22 cellular contexts compared by ENCODE assay signal in genomic region chr9:133967024-133967741, GRCh38. TPM values are rescaled to one million over a fixed set of nuclear protein-coding genes. Genes with fewer than 3 reads are reported as not detected.
A peak's percentile ranks its signal among the peaks of the same experiment; 100 is the strongest.
DNase-seq lines count a peak whose midpoint lies in the region; ATAC-seq and TF ChIP-seq lines count a peak whose summit lies in the region.
"Had no signal": no experiment of that assay in that cellular context is flagged by ENCODE, and none has a peak within 500 bp of the region (broad histone marks: within the 10 kb centered on the region; RNA-seq: fewer than 3 reads in every experiment).

No MANE protein-coding gene starts in this region.

- H3K27me3 ChIP-seq in PC-9 (ENCODE audit: insufficient read depth, low read depth) (no peaks in the 10 kb centered on the region), brain microvascular endothelial cell (replicated peaks) (no peaks in the 10 kb centered on the region)
- H3K27me3 ChIP-seq: cardiac muscle cell, dorsolateral prefrontal cortex, neutrophil, right atrium auricular region had no signal

- CTCF ChIA-PET in PC-9 (lab: Charles Lee): interaction anchor here (0.6 to 0.7 kb wide), 3 partner anchors 42 to 181 kb away, joined by 3 to 6 read pairs (median 5); no protein-coding TSS in a partner anchor

- H3K9me3 ChIP-seq in PC-9 (ENCODE audit: insufficient read depth, low read depth): peaks cover 6% of the 10 kb centered on the region; the same call in 1 of the 2 replicates
- H3K9me3 ChIP-seq: neutrophil had no signal

- H3K4me2 ChIP-seq in PC-9: peak overlapping the region; percentile 20

- H3K27ac ChIP-seq in PC-9: no peak overlapping the region
- H3K27ac ChIP-seq in brain microvascular endothelial cell: no peak overlapping the region
- H3K27ac ChIP-seq: cardiac muscle cell, dorsolateral prefrontal cortex, left ventricle myocardium inferior, neutrophil, right atrium auricular region had no signal

- peaks cover 18% of the 10 kb centered on the region for H3K4me1 ChIP-seq in PC-9 (replicated peaks; ENCODE audit: insufficient read depth)
- H3K4me1 ChIP-seq: right atrium auricular region had no signal

- H3K9me2 ChIP-seq in PC-9 (ENCODE audit: insufficient read depth): no peaks in the 10 kb centered on the region

- no peak overlapping the region for H3K4me3 Mint-ChIP-seq in memory B cell

- peaks cover 11% of the 10 kb centered on the region; the same call in 1 of the 2 replicates for H3F3A ChIP-seq in PC-9 (ENCODE audit: insufficient read depth, low read depth)

- H3K9me3 Mint-ChIP-seq in memory B cell: peaks cover 2% of the 10 kb centered on the region

- DNase-seq in EL (peak; percentile 84), PC-9 (peak; percentile 45 to 79), brain microvascular endothelial cell (peak; percentile 33), memory B cell (ENCODE audit: low spot score in 2 of 2) (no peak), NCI-H2081 (lab: John Stamatoyannopoulos, UW) (no peak)
- DNase-seq: activated CD8-positive, alpha-beta memory T cell treated with anti-CD3 and anti-CD28 coated beads for 24 hours; activated T-cell treated with anti-CD3 and anti-CD28 coated beads, Interleukin-2, amount 50 U/mL, for 48 hours; C1 segment of cervical spinal cord; dorsolateral prefrontal cortex; Kasumi-1; left ventricle myocardium inferior; NCI-H1417 treated with DMSO at 0.1 percent for 48 hours; NCI-H526 treated with DMSO at 0.1 percent for 48 hours; SIG-M5 had no signal

- no TSS peak for BruUV-seq in PC-9 (replicated peaks; lab: Mats Ljungman, UMichigan)

- H3K27me3 Mint-ChIP-seq in memory B cell: no peaks in the 10 kb centered on the region

- peaks cover 6% of the 10 kb centered on the region for H3K36me3 Mint-ChIP-seq in memory B cell

- intact Hi-C loops in PC-9 (cut with micrococcal nuclease; ENCODE audit: unreplicated experiment): loop anchor here (2.0 kb wide), 1 partner anchor 92 kb away; no protein-coding TSS in a partner anchor

- peaks cover 63% of the 10 kb centered on the region for H3K79me2 ChIP-seq in PC-9 (ENCODE audit: low read depth)

- no peak overlapping the region for H2AFZ ChIP-seq in PC-9

- H3K36me3 ChIP-seq in PC-9 (ENCODE audit: low read depth) (no peaks in the 10 kb centered on the region), brain microvascular endothelial cell (replicated peaks) (no peaks in the 10 kb centered on the region)
- H3K36me3 ChIP-seq: cardiac muscle cell, left ventricle myocardium inferior, neutrophil, right atrium auricular region had no signal

- TF ChIP-seq CTCF in PC-9 (conservative IDR thresholded peaks at IDR 0.05) (no peak), brain microvascular endothelial cell (IDR thresholded peaks at IDR 0.05; ENCODE audit: low read depth, low read length, missing control alignments) (no peak)

- peaks cover 93% of the 10 kb centered on the region for H4K20me1 ChIP-seq in PC-9 (ENCODE audit: insufficient read depth)

- H3K27ac Mint-ChIP-seq in memory B cell: peak overlapping the region; percentile 53
- H3K27ac Mint-ChIP-seq: activated naive CD4-positive, alpha-beta T cell treated with anti-CD3 and anti-CD28 coated beads, Interleukin-2, amount 50 U/mL, for 72 hours had no signal

- no peak overlapping the region for H3K4me3 ChIP-seq in PC-9
- no peak overlapping the region for H3K4me3 ChIP-seq in brain microvascular endothelial cell (ENCODE audit: low read depth, low read length)
- H3K4me3 ChIP-seq: cardiac muscle cell, dorsolateral prefrontal cortex, left ventricle myocardium inferior, right atrium auricular region had no signal

- ATAC-seq in memory B cell (ENCODE audit: low read depth) (no peak), GM21526 (IDR thresholded peaks at IDR 0.05; ENCODE audit: low FRiP score, unreplicated experiment) (no peak), HG02973 (IDR thresholded peaks at IDR 0.05; ENCODE audit: unreplicated experiment) (no peak), HG03439 (IDR thresholded peaks at IDR 0.05; ENCODE audit: unreplicated experiment) (no peak)
- ATAC-seq: activated naive CD4-positive, alpha-beta T cell treated with anti-CD3 and anti-CD28 coated beads, Interleukin-2, amount 50 U/mL, for 72 hours; HCT116 had no signal

- in situ Hi-C loops in brain microvascular endothelial cell (cut with HindIII; ENCODE audit: low pct_ligation_motif_present, low sequenced_read_pairs): no loop called here

- POLR2A ChIA-PET in PC-9 (lab: Charles Lee; ENCODE audit: unreplicated experiment): no interaction called here

- peaks cover 51% of the 10 kb centered on the region for H3K4me1 Mint-ChIP-seq in memory B cell

RNA-seq across cellular contexts. Expression of gene VAV2, which starts 24.9 kb away (rescaled TPM):
- 36.0 and 36.5 TPM in 2 replicates for total RNA-seq in PC-9 (2021)

RNA-seq across cellular contexts. Expression of gene BRD3OS, which starts 58.1 kb away (rescaled TPM):
- 23.7 and 26.2 TPM in 2 replicates for total RNA-seq in PC-9 (2021)

Comparison
In these comparisons a context has a peak if more than half of its experiments do, and no peak if none do; other contexts are left out.
1. DNase-seq: peak in EL (single experiment), PC-9 (2 of 2) and brain microvascular endothelial cell (single experiment); none in memory B cell (0 of 2) and NCI-H2081 (0 of 2).